Comparison of ENCODE assay signal across 1 cellular context in the genomic region with DNA sequence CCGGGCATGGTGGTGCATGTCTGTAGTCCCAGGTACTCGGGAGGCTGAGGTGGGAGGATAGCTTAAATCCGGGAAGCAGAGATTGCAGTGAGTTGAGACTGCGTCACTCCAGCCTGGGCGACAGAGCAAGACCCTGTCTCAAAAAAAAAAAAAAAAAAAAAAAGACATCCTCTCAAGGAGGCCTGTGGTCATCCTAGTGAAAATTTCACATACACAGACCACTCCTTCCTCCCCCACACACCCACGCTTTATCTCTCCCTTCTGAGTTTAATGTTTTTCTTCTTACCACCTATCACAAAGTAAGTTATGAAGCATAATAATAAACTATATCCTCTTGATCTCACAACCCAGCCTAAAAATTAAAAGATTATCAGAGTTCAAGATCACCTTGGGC.
TF ChIP-seq lines count a peak whose summit lies in the region.

No MANE protein-coding gene starts in this region.

TF ChIP-seq in GM12878, 131 proteins besides CTCF, POLR2A, EP300 and RAD21 (continues in another document):
- TF ChIP-seq YBX1 (IDR thresholded peaks at IDR 0.05): no peak
- TF ChIP-seq ZNF274 (IDR thresholded peaks at IDR 0.05; ENCODE audit: insufficient read depth, insufficient read length): no peak
- no peak for TF ChIP-seq KDM1A (IDR thresholded peaks at IDR 0.05; ENCODE audit: borderline replicate concordance)
- TF ChIP-seq, protein P1, sequence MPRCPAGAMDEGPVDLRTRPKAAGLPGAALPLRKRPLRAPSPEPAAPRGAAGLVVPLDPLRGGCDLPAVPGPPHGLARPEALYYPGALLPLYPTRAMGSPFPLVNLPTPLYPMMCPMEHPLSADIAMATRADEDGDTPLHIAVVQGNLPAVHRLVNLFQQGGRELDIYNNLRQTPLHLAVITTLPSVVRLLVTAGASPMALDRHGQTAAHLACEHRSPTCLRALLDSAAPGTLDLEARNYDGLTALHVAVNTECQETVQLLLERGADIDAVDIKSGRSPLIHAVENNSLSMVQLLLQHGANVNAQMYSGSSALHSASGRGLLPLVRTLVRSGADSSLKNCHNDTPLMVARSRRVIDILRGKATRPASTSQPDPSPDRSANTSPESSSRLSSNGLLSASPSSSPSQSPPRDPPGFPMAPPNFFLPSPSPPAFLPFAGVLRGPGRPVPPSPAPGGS (IDR thresholded peaks at IDR 0.05; ENCODE audit: borderline replicate concordance, insufficient read depth, low read depth, low read length, poor library complexity, severe bottlenecking): no peak
- no peak for TF ChIP-seq RCOR1 (conservative IDR thresholded peaks at IDR 0.05; ENCODE audit: low read depth, low read length)
- TF ChIP-seq ZNF207 (IDR thresholded peaks at IDR 0.05; ENCODE audit: borderline replicate concordance): no peak
- no peak for TF ChIP-seq TAF1 (IDR thresholded peaks at IDR 0.05; ENCODE audit: borderline replicate concordance, low read depth, low read length)
- peak; percentile 55; the same call in 1 of the 2 replicates for TF ChIP-seq ZNF384 (IDR thresholded peaks at IDR 0.05; ENCODE audit: borderline replicate concordance, low read depth, low read length)
- no peak for TF ChIP-seq MTA3 (IDR thresholded peaks at IDR 0.05; ENCODE audit: borderline replicate concordance, low read length)
- TF ChIP-seq, protein P2, sequence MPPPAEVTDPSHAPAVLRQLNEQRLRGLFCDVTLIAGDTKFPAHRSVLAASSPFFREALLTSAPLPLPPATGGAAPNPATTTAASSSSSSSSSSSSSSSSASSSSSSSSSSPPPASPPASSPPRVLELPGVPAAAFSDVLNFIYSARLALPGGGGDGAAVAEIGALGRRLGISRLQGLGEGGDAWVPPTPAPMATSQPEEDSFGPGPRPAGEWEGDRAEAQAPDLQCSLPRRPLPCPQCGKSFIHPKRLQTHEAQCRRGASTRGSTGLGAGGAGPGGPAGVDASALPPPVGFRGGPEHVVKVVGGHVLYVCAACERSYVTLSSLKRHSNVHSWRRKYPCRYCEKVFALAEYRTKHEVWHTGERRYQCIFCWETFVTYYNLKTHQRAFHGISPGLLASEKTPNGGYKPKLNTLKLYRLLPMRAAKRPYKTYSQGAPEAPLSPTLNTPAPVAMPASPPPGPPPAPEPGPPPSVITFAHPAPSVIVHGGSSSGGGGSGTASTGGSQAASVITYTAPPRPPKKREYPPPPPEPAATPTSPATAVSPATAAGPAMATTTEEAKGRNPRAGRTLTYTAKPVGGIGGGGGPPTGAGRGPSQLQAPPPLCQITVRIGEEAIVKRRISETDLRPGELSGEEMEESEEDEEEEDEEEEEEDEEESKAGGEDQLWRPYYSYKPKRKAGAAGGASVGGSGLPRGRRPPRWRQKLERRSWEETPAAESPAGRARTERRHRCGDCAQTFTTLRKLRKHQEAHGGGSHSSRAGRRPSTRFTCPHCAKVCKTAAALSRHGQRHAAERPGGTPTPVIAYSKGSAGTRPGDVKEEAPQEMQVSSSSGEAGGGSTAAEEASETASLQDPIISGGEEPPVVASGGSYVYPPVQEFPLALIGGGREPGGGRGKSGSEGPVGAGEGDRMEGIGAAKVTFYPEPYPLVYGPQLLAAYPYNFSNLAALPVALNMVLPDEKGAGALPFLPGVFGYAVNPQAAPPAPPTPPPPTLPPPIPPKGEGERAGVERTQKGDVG (CRISPR knock-in tag; IDR thresholded peaks at IDR 0.05): no peak
- TF ChIP-seq MXI1 (IDR thresholded peaks at IDR 0.05; ENCODE audit: low read depth, low read length): no peak
- TF ChIP-seq RBBP5 (conservative IDR thresholded peaks at IDR 0.05): no peak
- TF ChIP-seq, protein P3, sequence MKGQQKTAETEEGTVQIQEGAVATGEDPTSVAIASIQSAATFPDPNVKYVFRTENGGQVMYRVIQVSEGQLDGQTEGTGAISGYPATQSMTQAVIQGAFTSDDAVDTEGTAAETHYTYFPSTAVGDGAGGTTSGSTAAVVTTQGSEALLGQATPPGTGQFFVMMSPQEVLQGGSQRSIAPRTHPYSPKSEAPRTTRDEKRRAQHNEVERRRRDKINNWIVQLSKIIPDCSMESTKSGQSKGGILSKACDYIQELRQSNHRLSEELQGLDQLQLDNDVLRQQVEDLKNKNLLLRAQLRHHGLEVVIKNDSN (IDR thresholded peaks at IDR 0.05; ENCODE audit: borderline replicate concordance, extremely low read length, insufficient read depth, low read depth, low read length): no peak
- TF ChIP-seq SREBF2 (IDR thresholded peaks at IDR 0.05; ENCODE audit: low read length): no peak
- no peak for TF ChIP-seq BRCA1 (IDR thresholded peaks at IDR 0.05; ENCODE audit: low read depth, low read length)
- TF ChIP-seq ZNF622 (IDR thresholded peaks at IDR 0.05): no peak
- TF ChIP-seq EGR1 (IDR thresholded peaks at IDR 0.05; ENCODE audit: borderline replicate concordance in 1 of 2, low read depth in 2 of 2, low read length in 2 of 2): peak in 1 of 2 experiments; percentile 43; a peak in 1 of 3 replicates
- no peak for TF ChIP-seq RELA (IDR thresholded peaks at IDR 0.05; ENCODE audit: borderline replicate concordance, partially characterized antibody)
- no peak for TF ChIP-seq GABPA (IDR thresholded peaks at IDR 0.05; ENCODE audit: low read depth)
- TF ChIP-seq SMARCA5 (IDR thresholded peaks at IDR 0.05): no peak
- 0 out of 2 replicates have a peak, but pooled peaks have one; percentile 23 for TF ChIP-seq DPF2 (IDR thresholded peaks at IDR 0.05)
- 0 out of 2 replicates have a peak, but pooled peaks have one; percentile 2 for TF ChIP-seq PAX5 (IDR thresholded peaks at IDR 0.05; ENCODE audit: borderline replicate concordance, low read depth, low read length)
- TF ChIP-seq ZSCAN29 (IDR thresholded peaks at IDR 0.05): no peak
- TF ChIP-seq HDAC2 (IDR thresholded peaks at IDR 0.05): no peak
- TF ChIP-seq TARDBP (IDR thresholded peaks at IDR 0.05; ENCODE audit: borderline replicate concordance): no peak
- TF ChIP-seq, protein P4, sequence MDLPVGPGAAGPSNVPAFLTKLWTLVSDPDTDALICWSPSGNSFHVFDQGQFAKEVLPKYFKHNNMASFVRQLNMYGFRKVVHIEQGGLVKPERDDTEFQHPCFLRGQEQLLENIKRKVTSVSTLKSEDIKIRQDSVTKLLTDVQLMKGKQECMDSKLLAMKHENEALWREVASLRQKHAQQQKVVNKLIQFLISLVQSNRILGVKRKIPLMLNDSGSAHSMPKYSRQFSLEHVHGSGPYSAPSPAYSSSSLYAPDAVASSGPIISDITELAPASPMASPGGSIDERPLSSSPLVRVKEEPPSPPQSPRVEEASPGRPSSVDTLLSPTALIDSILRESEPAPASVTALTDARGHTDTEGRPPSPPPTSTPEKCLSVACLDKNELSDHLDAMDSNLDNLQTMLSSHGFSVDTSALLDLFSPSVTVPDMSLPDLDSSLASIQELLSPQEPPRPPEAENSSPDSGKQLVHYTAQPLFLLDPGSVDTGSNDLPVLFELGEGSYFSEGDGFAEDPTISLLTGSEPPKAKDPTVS (IDR thresholded peaks at IDR 0.05; ENCODE audit: low read depth, low read length): no peak
- no peak for TF ChIP-seq KAT2A (conservative IDR thresholded peaks at IDR 0.05; ENCODE audit: control insufficient read depth, low read depth, low read length)
- TF ChIP-seq, protein P5, sequence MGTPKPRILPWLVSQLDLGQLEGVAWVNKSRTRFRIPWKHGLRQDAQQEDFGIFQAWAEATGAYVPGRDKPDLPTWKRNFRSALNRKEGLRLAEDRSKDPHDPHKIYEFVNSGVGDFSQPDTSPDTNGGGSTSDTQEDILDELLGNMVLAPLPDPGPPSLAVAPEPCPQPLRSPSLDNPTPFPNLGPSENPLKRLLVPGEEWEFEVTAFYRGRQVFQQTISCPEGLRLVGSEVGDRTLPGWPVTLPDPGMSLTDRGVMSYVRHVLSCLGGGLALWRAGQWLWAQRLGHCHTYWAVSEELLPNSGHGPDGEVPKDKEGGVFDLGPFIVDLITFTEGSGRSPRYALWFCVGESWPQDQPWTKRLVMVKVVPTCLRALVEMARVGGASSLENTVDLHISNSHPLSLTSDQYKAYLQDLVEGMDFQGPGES (IDR thresholded peaks at IDR 0.05): no peak
- TF ChIP-seq ZNF24 (IDR thresholded peaks at IDR 0.05): no peak
- TF ChIP-seq, protein P6, sequence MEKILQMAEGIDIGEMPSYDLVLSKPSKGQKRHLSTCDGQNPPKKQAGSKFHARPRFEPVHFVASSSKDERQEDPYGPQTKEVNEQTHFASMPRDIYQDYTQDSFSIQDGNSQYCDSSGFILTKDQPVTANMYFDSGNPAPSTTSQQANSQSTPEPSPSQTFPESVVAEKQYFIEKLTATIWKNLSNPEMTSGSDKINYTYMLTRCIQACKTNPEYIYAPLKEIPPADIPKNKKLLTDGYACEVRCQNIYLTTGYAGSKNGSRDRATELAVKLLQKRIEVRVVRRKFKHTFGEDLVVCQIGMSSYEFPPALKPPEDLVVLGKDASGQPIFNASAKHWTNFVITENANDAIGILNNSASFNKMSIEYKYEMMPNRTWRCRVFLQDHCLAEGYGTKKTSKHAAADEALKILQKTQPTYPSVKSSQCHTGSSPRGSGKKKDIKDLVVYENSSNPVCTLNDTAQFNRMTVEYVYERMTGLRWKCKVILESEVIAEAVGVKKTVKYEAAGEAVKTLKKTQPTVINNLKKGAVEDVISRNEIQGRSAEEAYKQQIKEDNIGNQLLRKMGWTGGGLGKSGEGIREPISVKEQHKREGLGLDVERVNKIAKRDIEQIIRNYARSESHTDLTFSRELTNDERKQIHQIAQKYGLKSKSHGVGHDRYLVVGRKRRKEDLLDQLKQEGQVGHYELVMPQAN (conservative IDR thresholded peaks at IDR 0.05): no peak
- no peak for TF ChIP-seq NR2C2 (IDR thresholded peaks at IDR 0.05; ENCODE audit: borderline replicate concordance, control insufficient read depth, insufficient read length, low read depth)
- TF ChIP-seq MYC (IDR thresholded peaks at IDR 0.05; ENCODE audit: insufficient read depth, insufficient read length, insufficient replicate concordance, low read length, severe bottlenecking): no peak
- no peak for TF ChIP-seq NFIC (IDR thresholded peaks at IDR 0.05; ENCODE audit: low read depth, low read length)
- TF ChIP-seq, protein P7, sequence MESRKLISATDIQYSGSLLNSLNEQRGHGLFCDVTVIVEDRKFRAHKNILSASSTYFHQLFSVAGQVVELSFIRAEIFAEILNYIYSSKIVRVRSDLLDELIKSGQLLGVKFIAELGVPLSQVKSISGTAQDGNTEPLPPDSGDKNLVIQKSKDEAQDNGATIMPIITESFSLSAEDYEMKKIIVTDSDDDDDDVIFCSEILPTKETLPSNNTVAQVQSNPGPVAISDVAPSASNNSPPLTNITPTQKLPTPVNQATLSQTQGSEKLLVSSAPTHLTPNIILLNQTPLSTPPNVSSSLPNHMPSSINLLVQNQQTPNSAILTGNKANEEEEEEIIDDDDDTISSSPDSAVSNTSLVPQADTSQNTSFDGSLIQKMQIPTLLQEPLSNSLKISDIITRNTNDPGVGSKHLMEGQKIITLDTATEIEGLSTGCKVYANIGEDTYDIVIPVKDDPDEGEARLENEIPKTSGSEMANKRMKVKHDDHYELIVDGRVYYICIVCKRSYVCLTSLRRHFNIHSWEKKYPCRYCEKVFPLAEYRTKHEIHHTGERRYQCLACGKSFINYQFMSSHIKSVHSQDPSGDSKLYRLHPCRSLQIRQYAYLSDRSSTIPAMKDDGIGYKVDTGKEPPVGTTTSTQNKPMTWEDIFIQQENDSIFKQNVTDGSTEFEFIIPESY (IDR thresholded peaks at IDR 0.05): no peak
- TF ChIP-seq HDGF (IDR thresholded peaks at IDR 0.05): no peak
- no peak for TF ChIP-seq HCFC1 (IDR thresholded peaks at IDR 0.05; ENCODE audit: low read length)
- TF ChIP-seq, protein P8, sequence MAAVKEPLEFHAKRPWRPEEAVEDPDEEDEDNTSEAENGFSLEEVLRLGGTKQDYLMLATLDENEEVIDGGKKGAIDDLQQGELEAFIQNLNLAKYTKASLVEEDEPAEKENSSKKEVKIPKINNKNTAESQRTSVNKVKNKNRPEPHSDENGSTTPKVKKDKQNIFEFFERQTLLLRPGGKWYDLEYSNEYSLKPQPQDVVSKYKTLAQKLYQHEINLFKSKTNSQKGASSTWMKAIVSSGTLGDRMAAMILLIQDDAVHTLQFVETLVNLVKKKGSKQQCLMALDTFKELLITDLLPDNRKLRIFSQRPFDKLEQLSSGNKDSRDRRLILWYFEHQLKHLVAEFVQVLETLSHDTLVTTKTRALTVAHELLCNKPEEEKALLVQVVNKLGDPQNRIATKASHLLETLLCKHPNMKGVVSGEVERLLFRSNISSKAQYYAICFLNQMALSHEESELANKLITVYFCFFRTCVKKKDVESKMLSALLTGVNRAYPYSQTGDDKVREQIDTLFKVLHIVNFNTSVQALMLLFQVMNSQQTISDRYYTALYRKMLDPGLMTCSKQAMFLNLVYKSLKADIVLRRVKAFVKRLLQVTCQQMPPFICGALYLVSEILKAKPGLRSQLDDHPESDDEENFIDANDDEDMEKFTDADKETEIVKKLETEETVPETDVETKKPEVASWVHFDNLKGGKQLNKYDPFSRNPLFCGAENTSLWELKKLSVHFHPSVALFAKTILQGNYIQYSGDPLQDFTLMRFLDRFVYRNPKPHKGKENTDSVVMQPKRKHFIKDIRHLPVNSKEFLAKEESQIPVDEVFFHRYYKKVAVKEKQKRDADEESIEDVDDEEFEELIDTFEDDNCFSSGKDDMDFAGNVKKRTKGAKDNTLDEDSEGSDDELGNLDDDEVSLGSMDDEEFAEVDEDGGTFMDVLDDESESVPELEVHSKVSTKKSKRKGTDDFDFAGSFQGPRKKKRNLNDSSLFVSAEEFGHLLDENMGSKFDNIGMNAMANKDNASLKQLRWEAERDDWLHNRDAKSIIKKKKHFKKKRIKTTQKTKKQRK (IDR thresholded peaks at IDR 0.05; ENCODE audit: low read depth, low read length): no peak
- peak; percentile 30; the same call in 1 of the 2 replicates for TF ChIP-seq ATF7 (IDR thresholded peaks at IDR 0.05; ENCODE audit: low read depth)
- TF ChIP-seq ASH2L (IDR thresholded peaks at IDR 0.05; ENCODE audit: borderline replicate concordance, low read depth): no peak
- TF ChIP-seq, protein P9, sequence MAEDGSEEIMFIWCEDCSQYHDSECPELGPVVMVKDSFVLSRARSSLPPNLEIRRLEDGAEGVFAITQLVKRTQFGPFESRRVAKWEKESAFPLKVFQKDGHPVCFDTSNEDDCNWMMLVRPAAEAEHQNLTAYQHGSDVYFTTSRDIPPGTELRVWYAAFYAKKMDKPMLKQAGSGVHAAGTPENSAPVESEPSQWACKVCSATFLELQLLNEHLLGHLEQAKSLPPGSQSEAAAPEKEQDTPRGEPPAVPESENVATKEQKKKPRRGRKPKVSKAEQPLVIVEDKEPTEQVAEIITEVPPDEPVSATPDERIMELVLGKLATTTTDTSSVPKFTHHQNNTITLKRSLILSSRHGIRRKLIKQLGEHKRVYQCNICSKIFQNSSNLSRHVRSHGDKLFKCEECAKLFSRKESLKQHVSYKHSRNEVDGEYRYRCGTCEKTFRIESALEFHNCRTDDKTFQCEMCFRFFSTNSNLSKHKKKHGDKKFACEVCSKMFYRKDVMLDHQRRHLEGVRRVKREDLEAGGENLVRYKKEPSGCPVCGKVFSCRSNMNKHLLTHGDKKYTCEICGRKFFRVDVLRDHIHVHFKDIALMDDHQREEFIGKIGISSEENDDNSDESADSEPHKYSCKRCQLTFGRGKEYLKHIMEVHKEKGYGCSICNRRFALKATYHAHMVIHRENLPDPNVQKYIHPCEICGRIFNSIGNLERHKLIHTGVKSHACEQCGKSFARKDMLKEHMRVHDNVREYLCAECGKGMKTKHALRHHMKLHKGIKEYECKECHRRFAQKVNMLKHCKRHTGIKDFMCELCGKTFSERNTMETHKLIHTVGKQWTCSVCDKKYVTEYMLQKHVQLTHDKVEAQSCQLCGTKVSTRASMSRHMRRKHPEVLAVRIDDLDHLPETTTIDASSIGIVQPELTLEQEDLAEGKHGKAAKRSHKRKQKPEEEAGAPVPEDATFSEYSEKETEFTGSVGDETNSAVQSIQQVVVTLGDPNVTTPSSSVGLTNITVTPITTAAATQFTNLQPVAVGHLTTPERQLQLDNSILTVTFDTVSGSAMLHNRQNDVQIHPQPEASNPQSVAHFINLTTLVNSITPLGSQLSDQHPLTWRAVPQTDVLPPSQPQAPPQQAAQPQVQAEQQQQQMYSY (CRISPR knock-in tag; IDR thresholded peaks at IDR 0.05): no peak
- TF ChIP-seq BMI1 (IDR thresholded peaks at IDR 0.05; ENCODE audit: borderline replicate concordance): no peak
- TF ChIP-seq CBX3 (IDR thresholded peaks at IDR 0.05; ENCODE audit: borderline replicate concordance, low read depth): no peak
